25 cellular contexts compared by ENCODE assay signal in the genomic region with DNA sequence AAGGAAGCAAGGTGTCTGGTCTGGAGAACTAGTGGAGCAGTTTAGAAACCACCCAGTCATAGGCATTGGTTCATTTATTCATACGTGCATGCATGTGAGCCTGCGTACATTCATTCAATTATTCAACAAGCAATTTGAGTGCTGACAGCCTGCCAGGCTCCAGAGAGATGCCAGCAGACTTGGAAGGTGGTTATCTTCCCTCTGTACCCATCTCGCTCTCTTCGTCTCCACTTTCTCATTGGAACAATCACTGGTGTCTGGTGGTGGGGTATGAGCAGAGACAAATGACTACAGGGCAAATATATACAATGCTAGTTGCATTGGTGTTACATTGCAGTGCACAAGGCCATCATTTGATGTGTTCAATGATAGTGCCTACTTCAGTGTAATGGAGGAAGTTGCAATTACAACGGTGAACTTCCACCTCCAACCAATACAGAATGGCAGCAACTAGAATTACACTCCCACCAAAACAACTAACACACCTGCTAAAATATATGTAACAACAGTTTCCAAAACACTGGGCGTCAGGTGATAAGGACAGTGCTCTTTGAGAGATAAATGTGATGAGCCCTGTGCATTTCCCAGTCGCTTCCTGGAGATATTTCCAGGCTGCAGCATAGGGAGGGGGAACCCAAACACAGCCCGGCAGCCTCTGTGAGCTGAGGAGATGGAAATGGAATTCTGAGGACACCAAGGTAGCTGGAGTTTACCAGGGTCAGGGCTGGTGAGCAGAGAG. TPM values are rescaled to one million over a fixed set of nuclear protein-coding genes. Genes with fewer than 3 reads are reported as not detected.
DNase-seq lines count a peak whose midpoint lies in the region; ATAC-seq, FAIRE-seq and TF ChIP-seq lines count a peak whose summit lies in the region.
"Had no signal": no experiment of that assay in that cellular context is flagged by ENCODE, and none has a peak within 500 bp of the region (broad histone marks: within the 10 kb centered on the region; RNA-seq: fewer than 3 reads in every experiment).

No MANE protein-coding gene starts in this region.

- H3K4me1 Mint-ChIP-seq in GM23338 (peaks cover 28% of the 10 kb centered on the region), endothelial cell (ENCODE audit: unreplicated experiment) (peaks cover 22% of the 10 kb centered on the region)
- H3K4me1 Mint-ChIP-seq: CD14-positive monocyte; CD8-positive, alpha-beta memory T cell had no signal

- no peaks in the 10 kb centered on the region for H3F3A ChIP-seq in GM23338 (replicated peaks; ENCODE audit: low read depth)

- peak; percentile 94 for FAIRE-seq in urothelium cell line (lab: Jason Lieb, UNC)
- FAIRE-seq: A549, D721Med, GM12878 had no signal

- peak overlapping the region; percentile 56; the same call in 1 of the 2 replicates for H2AFZ ChIP-seq in GM23338

- H3K27ac Mint-ChIP-seq in GM23338 (no peak overlapping the region), endothelial cell (ENCODE audit: unreplicated experiment) (peak overlapping the region; percentile 39)
- H3K27ac Mint-ChIP-seq: CD14-positive monocyte; CD4-positive, alpha-beta T cell; CD8-positive, alpha-beta memory T cell; H9 had no signal

- no peaks in the 10 kb centered on the region for H3K79me2 ChIP-seq in GM23338 (replicated peaks; ENCODE audit: insufficient read depth)

- ATAC-seq in GM23338 (no peak), GM18517 (IDR thresholded peaks at IDR 0.05; ENCODE audit: unreplicated experiment) (no peak)
- ATAC-seq: A549, GM12878, HCT116 had no signal

- H4K20me1 ChIP-seq in GM23338 (replicated peaks; ENCODE audit: insufficient read depth): no peaks in the 10 kb centered on the region
- H4K20me1 ChIP-seq: BLaER1 treated with 17β-estradiol and CSF1 and Interleukin-3, amounts not matched to agents 10 nM and 100 nM had no signal

- H3K27ac ChIP-seq in GM23338 (ENCODE audit: low read depth): no peak overlapping the region
- H3K27ac ChIP-seq: A549; BLaER1 treated with 17β-estradiol and CSF1 and Interleukin-3, amounts not matched to agents 10 nM and 100 nM had no signal

- H3K9me3 Mint-ChIP-seq in GM23338: peaks cover 12% of the 10 kb centered on the region; the same call in 2 of the 3 replicates
- no peaks in the 10 kb centered on the region for H3K9me3 Mint-ChIP-seq in endothelial cell (ENCODE audit: unreplicated experiment)
- H3K9me3 Mint-ChIP-seq: CD4-positive, alpha-beta T cell had no signal

- H3K27me3 ChIP-seq in GM23338 (ENCODE audit: insufficient read depth): no peaks in the 10 kb centered on the region
- H3K27me3 ChIP-seq: BE2C; BLaER1 treated with 17β-estradiol and CSF1 and Interleukin-3, amounts not matched to agents 10 nM and 100 nM had no signal

- no peak overlapping the region for H3K4me3 Mint-ChIP-seq in GM23338
- no peak overlapping the region for H3K4me3 Mint-ChIP-seq in endothelial cell (ENCODE audit: unreplicated experiment)
- H3K4me3 Mint-ChIP-seq: CD14-positive monocyte; CD4-positive, alpha-beta T cell; CD8-positive, alpha-beta memory T cell; H9 had no signal

- H3K27me3 Mint-ChIP-seq in GM23338 (ENCODE audit: insufficient read depth, low read depth, poor library complexity) (peaks cover 8% of the 10 kb centered on the region), endothelial cell (ENCODE audit: unreplicated experiment) (no peaks in the 10 kb centered on the region)

- DNase-seq in GM23338 (ENCODE audit: low spot score): no peak
- DNase-seq in NCI-H2227 (lab: John Stamatoyannopoulos, UW; ENCODE audit: unreplicated experiment): peak; percentile 66
- DNase-seq in endothelial cell (ENCODE audit: low spot score): no peak
- DNase-seq in urothelium cell line (ENCODE audit: low spot score): no peak
- DNase-seq in NCI-H1092 (lab: John Stamatoyannopoulos, UW): no peak
- DNase-seq in GOT3 (lab: John Stamatoyannopoulos, UW): no peak
- DNase-seq: 8988T; ACHN; AML-193; BE2C; CD4-positive, alpha-beta T cell; CD8-positive, alpha-beta memory T cell; DMS 273 treated with DMSO at 0.1 percent for 48 hours; DMS79; EL; GDM1; H9 had no signal

- H3K4me1 ChIP-seq in GM23338 (ENCODE audit: insufficient read depth): peaks cover 10% of the 10 kb centered on the region
- H3K4me1 ChIP-seq: A549; BE2C; BLaER1 treated with 17β-estradiol and CSF1 and Interleukin-3, amounts not matched to agents 10 nM and 100 nM had no signal

- TF ChIP-seq CTCF in GM23338 (conservative IDR thresholded peaks at IDR 0.05; ENCODE audit: low read depth in 2 of 2) (no peak), endothelial cell (IDR thresholded peaks at IDR 0.05; ENCODE audit: unreplicated experiment) (no peak)

- H3K36me3 Mint-ChIP-seq in GM23338 (ENCODE audit: low read depth) (peaks cover 11% of the 10 kb centered on the region), endothelial cell (ENCODE audit: low read depth, unreplicated experiment) (no peaks in the 10 kb centered on the region)
- H3K36me3 Mint-ChIP-seq: CD14-positive monocyte had no signal

- no peak overlapping the region for H3K4me3 ChIP-seq in GM23338
- H3K4me3 ChIP-seq: A549; BLaER1 treated with 17β-estradiol and CSF1 and Interleukin-3, amounts not matched to agents 10 nM and 100 nM; GM12878 had no signal

- H3K9me2 ChIP-seq in GM23338 (ENCODE audit: insufficient read depth): 0 out of 2 replicates have a peak, but pooled peaks cover 3% of the 10 kb centered on the region

- H3K36me3 ChIP-seq in GM23338 (ENCODE audit: insufficient read depth): no peaks in the 10 kb centered on the region
- H3K36me3 ChIP-seq: BE2C; BLaER1 treated with 17β-estradiol and CSF1 and Interleukin-3, amounts not matched to agents 10 nM and 100 nM had no signal

- no peak overlapping the region for H3K4me2 ChIP-seq in GM23338
- H3K4me2 ChIP-seq: A549; BLaER1 treated with 17β-estradiol and CSF1 and Interleukin-3, amounts not matched to agents 10 nM and 100 nM had no signal

TF ChIP-seq in GM23338, 12 proteins besides CTCF, POLR2A, EP300 and RAD21 (continues in another document):
- TF ChIP-seq EZH2 (IDR thresholded peaks at IDR 0.05; ENCODE audit: low read depth, unreplicated experiment) (no peak), POLR2AphosphoS5 (IDR thresholded peaks at IDR 0.05; ENCODE audit: low read depth) (no peak), STAT1 (IDR thresholded peaks at IDR 0.05; ENCODE audit: unreplicated experiment) (no peak), ZNF331 (CRISPR knock-in tag; IDR thresholded peaks at IDR 0.05; ENCODE audit: low read depth) (no peak)
- TF ChIP-seq, protein P1, sequence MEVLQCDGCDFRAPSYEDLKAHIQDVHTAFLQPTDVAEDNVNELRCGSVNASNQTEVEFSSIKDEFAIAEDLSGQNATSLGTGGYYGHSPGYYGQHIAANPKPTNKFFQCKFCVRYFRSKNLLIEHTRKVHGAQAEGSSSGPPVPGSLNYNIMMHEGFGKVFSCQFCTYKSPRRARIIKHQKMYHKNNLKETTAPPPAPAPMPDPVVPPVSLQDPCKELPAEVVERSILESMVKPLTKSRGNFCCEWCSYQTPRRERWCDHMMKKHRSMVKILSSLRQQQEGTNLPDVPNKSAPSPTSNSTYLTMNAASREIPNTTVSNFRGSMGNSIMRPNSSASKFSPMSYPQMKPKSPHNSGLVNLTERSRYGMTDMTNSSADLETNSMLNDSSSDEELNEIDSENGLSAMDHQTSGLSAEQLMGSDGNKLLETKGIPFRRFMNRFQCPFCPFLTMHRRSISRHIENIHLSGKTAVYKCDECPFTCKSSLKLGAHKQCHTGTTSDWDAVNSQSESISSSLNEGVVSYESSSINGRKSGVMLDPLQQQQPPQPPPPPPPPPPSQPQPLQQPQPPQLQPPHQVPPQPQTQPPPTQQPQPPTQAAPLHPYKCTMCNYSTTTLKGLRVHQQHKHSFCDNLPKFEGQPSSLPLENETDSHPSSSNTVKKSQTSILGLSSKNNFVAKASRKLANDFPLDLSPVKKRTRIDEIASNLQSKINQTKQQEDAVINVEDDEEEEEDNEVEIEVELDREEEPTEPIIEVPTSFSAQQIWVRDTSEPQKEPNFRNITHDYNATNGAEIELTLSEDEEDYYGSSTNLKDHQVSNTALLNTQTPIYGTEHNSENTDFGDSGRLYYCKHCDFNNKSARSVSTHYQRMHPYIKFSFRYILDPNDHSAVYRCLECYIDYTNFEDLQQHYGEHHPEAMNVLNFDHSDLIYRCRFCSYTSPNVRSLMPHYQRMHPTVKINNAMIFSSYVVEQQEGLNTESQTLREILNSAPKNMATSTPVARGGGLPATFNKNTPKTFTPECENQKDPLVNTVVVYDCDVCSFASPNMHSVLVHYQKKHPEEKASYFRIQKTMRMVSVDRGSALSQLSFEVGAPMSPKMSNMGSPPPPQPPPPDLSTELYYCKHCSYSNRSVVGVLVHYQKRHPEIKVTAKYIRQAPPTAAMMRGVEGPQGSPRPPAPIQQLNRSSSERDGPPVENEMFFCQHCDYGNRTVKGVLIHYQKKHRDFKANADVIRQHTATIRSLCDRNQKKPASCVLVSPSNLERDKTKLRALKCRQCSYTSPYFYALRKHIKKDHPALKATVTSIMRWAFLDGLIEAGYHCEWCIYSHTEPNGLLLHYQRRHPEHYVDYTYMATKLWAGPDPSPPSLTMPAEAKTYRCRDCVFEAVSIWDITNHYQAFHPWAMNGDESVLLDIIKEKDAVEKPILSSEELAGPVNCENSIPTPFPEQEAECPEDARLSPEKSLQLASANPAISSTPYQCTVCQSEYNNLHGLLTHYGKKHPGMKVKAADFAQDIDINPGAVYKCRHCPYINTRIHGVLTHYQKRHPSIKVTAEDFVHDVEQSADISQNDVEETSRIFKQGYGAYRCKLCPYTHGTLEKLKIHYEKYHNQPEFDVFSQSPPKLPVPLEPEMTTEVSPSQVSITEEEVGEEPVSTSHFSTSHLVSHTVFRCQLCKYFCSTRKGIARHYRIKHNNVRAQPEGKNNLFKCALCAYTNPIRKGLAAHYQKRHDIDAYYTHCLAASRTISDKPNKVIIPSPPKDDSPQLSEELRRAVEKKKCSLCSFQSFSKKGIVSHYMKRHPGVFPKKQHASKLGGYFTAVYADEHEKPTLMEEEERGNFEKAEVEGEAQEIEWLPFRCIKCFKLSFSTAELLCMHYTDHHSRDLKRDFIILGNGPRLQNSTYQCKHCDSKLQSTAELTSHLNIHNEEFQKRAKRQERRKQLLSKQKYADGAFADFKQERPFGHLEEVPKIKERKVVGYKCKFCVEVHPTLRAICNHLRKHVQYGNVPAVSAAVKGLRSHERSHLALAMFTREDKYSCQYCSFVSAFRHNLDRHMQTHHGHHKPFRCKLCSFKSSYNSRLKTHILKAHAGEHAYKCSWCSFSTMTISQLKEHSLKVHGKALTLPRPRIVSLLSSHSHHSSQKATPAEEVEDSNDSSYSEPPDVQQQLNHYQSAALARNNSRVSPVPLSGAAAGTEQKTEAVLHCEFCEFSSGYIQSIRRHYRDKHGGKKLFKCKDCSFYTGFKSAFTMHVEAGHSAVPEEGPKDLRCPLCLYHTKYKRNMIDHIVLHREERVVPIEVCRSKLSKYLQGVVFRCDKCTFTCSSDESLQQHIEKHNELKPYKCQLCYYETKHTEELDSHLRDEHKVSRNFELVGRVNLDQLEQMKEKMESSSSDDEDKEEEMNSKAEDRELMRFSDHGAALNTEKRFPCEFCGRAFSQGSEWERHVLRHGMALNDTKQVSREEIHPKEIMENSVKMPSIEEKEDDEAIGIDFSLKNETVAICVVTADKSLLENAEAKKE (CRISPR knock-in tag; IDR thresholded peaks at IDR 0.05): no peak

RNA-seq across cellular contexts. Expression of a gene that starts 32.6 kb away (rescaled TPM):
- not detected in 2 replicates for total RNA-seq in GM23338 (2014; rRNA removed; shearing (Covaris generic))
- polyA plus RNA-seq in GM23338 (2016; fragmentation: Nextera tagmentation; extraction: Ambion mirVana): not detected in 2 replicates
- 0.10 TPM for total RNA-seq in endothelial cell (ENCODE audit: unreplicated experiment)
- total RNA-seq: CD4-positive, alpha-beta T cell; CD8-positive, alpha-beta memory T cell; GM12878; H4; H9 had no signal
- polyA plus RNA-seq: A549; CD14-positive monocyte; CD8-positive, alpha-beta memory T cell; GM12878 had no signal
